8 cellular contexts compared by ENCODE assay signal in the genomic region with DNA sequence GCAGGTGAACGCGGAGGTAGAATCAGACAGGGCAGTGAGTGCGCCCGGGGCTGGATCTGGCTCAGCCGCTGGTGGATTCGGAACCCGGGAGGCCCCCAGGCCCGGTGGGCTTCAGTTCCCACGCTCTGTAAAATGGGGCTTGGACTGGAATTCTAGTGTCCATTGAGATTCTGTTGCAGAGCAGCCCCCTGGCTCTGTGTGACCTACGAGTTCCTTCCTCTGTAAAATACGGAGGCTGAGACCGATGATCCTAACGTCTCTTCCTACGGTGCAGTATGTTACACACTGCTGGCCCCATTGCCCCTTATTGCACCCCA. TPM values are rescaled to one million over a fixed set of nuclear protein-coding genes. Genes with fewer than 3 reads are reported as not detected.
DNase-seq lines count a peak whose midpoint lies in the region; ATAC-seq, FAIRE-seq and TF ChIP-seq lines count a peak whose summit lies in the region.

No MANE protein-coding gene starts in this region.

- no peaks in the 10 kb centered on the region for H4K20me1 ChIP-seq in GM12878 (ENCODE audit: control insufficient read depth, insufficient read depth)

- CTCF ChIA-PET in A673 (lab: Charles Lee), result interaction anchor here (0.6 to 2.0 kb wide), 13 partner anchors 28 to 265 kb away, joined by 3 to 76 read pairs (median 5); partner anchors contain the start of genes ANKRD13D, GRK2, KDM2A and PPP1CA
- CTCF ChIA-PET in GM12878 (lab: Yijun Ruan, JAX), result interaction anchor here (0.6 to 12.1 kb wide), 27 partner anchors 8 to 263 kb away, joined by 3 to 151 read pairs (median 4); partner anchors contain the start of genes GRK2 and POLD4

- H3K9ac ChIP-seq in GM12878 (ENCODE audit: control insufficient read depth, insufficient read depth, low read length), result no peak overlapping the region; the same call in 1 of the 2 replicates

- ATAC-seq in HG02588 (IDR thresholded peaks at IDR 0.05; ENCODE audit: unreplicated experiment) (peak; percentile 8), GM12878 (no peak; the same call in 2 of the 3 replicates), lung (ENCODE audit: insufficient read depth, low FRiP score) (peak; percentile 3), GM21528 (IDR thresholded peaks at IDR 0.05; ENCODE audit: low FRiP score, unreplicated experiment) (no peak)

- no peaks in the 10 kb centered on the region for H3K79me2 ChIP-seq in GM12878 (ENCODE audit: control insufficient read depth, insufficient read depth, low read length)

- H3K27me3 ChIP-seq in A673 (replicated peaks; ENCODE audit: insufficient read depth, low read depth, low read length, poor library complexity) (no peaks in the 10 kb centered on the region), GM12878 (replicated peaks in 1 of 2; ENCODE audit: control insufficient read depth in 2 of 2, insufficient read depth in 2 of 2, low read length in 1 of 2) (no peaks in the 10 kb centered on the region), lung (ENCODE audit: control insufficient read depth, insufficient read depth) (no peaks in the 10 kb centered on the region), uterus (no peaks in the 10 kb centered on the region)

- H3K9me3 ChIP-seq in A673 (ENCODE audit: low read depth, low read length, poor library complexity, severe bottlenecking) (no peaks in the 10 kb centered on the region), GM12878 (replicated peaks; ENCODE audit: control insufficient read depth, insufficient read depth, low read length) (no peaks in the 10 kb centered on the region), lung (ENCODE audit: control insufficient read depth in 2 of 2, insufficient read depth in 1 of 2, low read length in 1 of 2) (no peaks in the 10 kb centered on the region), uterus (no peaks in the 10 kb centered on the region)

- H3K36me3 ChIP-seq in A673 (ENCODE audit: insufficient read depth, low read length, poor library complexity, severe bottlenecking) (no peaks in the 10 kb centered on the region), GM12878 (ENCODE audit: control insufficient read depth in 2 of 2, insufficient read depth in 2 of 2, low read length in 1 of 2) (no peaks in the 10 kb centered on the region), lung (ENCODE audit: control insufficient read depth in 2 of 2, insufficient read depth in 2 of 2, low read length in 2 of 2) (peaks cover 0 to 5% of the 10 kb centered on the region in 2 donors), uterus (no peaks in the 10 kb centered on the region)

- no peak for TF ChIP-seq EP300 in GM12878 (IDR thresholded peaks at IDR 0.05; ENCODE audit: borderline replicate concordance in 1 of 2, control insufficient read depth in 1 of 2, low read depth in 2 of 2, low read length in 2 of 2)

- SMC1A ChIA-PET in GM12878 (lab: Charles Lee; ENCODE audit: uncharacterized antibody, unreplicated experiment), result interaction anchor here (1.0 to 7.6 kb wide), 19 partner anchors 8 to 168 kb away, joined by 3 to 82 read pairs (median 7); partner anchors contain the start of genes GRK2 and POLD4

- POLR2A ChIA-PET in A673 (lab: Charles Lee; ENCODE audit: low non-redundant PET), result no interaction called here
- POLR2A ChIA-PET in GM12878 (lab: Charles Lee), result interaction anchor here (0.5 to 2.6 kb wide), 6 partner anchors 31 to 204 kb away, joined by 3 to 25 read pairs (median 4); partner anchors contain the start of gene GRK2

- in situ Hi-C loops in GM12878 (cut with MboI), result loop anchor here (5.0 kb wide), 1 partner anchor 56 kb away; no protein-coding TSS in a partner anchor

- H2AFZ ChIP-seq in GM12878 (ENCODE audit: control insufficient read depth, low read depth, low read length), result peak overlapping the region; percentile 92

- WGBS in GM12878 (ENCODE audit: insufficient coverage, insufficient replicate concordance, low lambda C conversion rate, missing lambda C conversion rate), result 2% methylated on average over 14 of the region's 14 CpGs
- 1 to 2% methylated on average over 14 of the region's 14 CpGs for WGBS in lung, 2 donors

- H3K4me2 ChIP-seq in GM12878 (ENCODE audit: control insufficient read depth, insufficient read depth), result peak overlapping the region; percentile 95

- TF ChIP-seq CTCF in A673 (conservative IDR thresholded peaks at IDR 0.05; ENCODE audit: low read depth, low read length), result no peak
- TF ChIP-seq CTCF in GM12878 (IDR thresholded peaks at IDR 0.05 in 2 of 3, conservative IDR thresholded peaks at IDR 0.05 in 1 of 3; ENCODE audit: control insufficient read depth in 2 of 3, extremely low read depth in 1 of 3, insufficient read depth in 1 of 3, low read depth in 3 of 3, low read length in 3 of 3), result no peak
- no peak for TF ChIP-seq CTCF in lung (IDR thresholded peaks at IDR 0.05; ENCODE audit: control extremely low read depth, extremely low read depth)
- no peak for TF ChIP-seq CTCF in uterus (IDR thresholded peaks at IDR 0.05)

- no peak for TF ChIP-seq POLR2A in GM12878 (IDR thresholded peaks at IDR 0.05; ENCODE audit: low read depth, low read length)
- no peak for TF ChIP-seq POLR2A in uterus (IDR thresholded peaks at IDR 0.05)

- H3K4me3 ChIP-seq in A673 (ENCODE audit: low read depth, low read length, poor library complexity, severe bottlenecking) (peak overlapping the region; percentile 72), GM12878 (peak overlapping the region; percentile 80), lung (peak overlapping the region; percentile 55), uterus (peak overlapping the region; percentile 57 to 89)

- H3K27ac ChIP-seq in A673 (ENCODE audit: low read depth, low read length, poor library complexity, severe bottlenecking) (peak overlapping the region; percentile 76), GM12878 (ENCODE audit: control insufficient read depth, insufficient read depth) (no peak overlapping the region), lung (ENCODE audit: low read depth in 1 of 2, low read length in 1 of 2) (peak overlapping the region in 1 of 2 donors; percentile 96), uterus (peak overlapping the region; percentile 91 to 99)

- intact Hi-C loops in A673 (cut with micrococcal nuclease; ENCODE audit: unreplicated experiment), result loop anchor here (5.0 to 10.0 kb wide), 2 partner anchors 236 to 263 kb away; partner anchors contain the start of gene RHOD
- intact Hi-C loops in GM12878 (cut with micrococcal nuclease; ENCODE audit: unreplicated experiment), result no loop called here
- intact Hi-C loops in uterus (cut with DNase I; ENCODE audit: low total_unique reads), result loop anchor here (5.0 kb wide), 1 partner anchor 51 kb away; the partner anchor contains the start of gene GRK2

- BruUV-seq in A673 (replicated peaks; lab: Mats Ljungman, UMichigan) (TSS peak; percentile 34), GM12878 (replicated peaks; lab: Mats Ljungman, UMichigan) (no TSS peak)

- TF ChIP-seq RAD21 in GM12878 (IDR thresholded peaks at IDR 0.05; ENCODE audit: insufficient read depth, low read depth, low read length), result no peak

- FAIRE-seq in GM12878 (lab: Jason Lieb, UNC) (peak; percentile 18), GM19239 (lab: Jason Lieb, UNC) (no peak)

- RAD21 ChIA-PET in GM12878 (lab: Charles Lee; ENCODE audit: unreplicated experiment), result interaction anchor here (0.6 to 7.8 kb wide), 22 partner anchors 8 to 263 kb away, joined by 3 to 75 read pairs (median 6); partner anchors contain the start of genes ANKRD13D, GRK2, KDM2A and POLD4

- no peak for DNase-seq in A673 (ENCODE audit: low spot score)
- no peak for DNase-seq in GM12878 (ENCODE audit: low read depth, low spot score)
- no peak for DNase-seq in lung (ENCODE audit: low spot score)
- no peak for DNase-seq in uterus
- DNase-seq in GM19239 (ENCODE audit: insufficient read length, low spot score), result no peak
- no peak for DNase-seq in DMS114 treated with DMSO at 0.1 percent for 48 hours (lab: John Stamatoyannopoulos, UW; ENCODE audit: unreplicated experiment)

- H3K4me1 ChIP-seq in A673 (ENCODE audit: insufficient read depth, low read length, poor library complexity, severe bottlenecking) (no peaks in the 10 kb centered on the region), GM12878 (ENCODE audit: control insufficient read depth, insufficient read depth, low read length) (peaks cover 3% of the 10 kb centered on the region), lung (ENCODE audit: control insufficient read depth in 2 of 2, insufficient read depth in 2 of 2, low read length in 2 of 2) (no peaks in the 10 kb centered on the region), uterus (peaks cover 0 to 6% of the 10 kb centered on the region in 2 donors)

RNA-seq across cellular contexts. Expression of gene SSH3, which starts 14.9 kb away (rescaled TPM):
- total RNA-seq in A673 (2021) (5.5 and 7.8 TPM in 2 replicates), GM12878 (2014; rRNA removed) (0.11 and 0.73 TPM in 2 replicates), GM12878 (2014; rRNA removed; fragmentation: Illumina TruSeq; extraction: Trizol) (0.18 and 0.23 TPM in 2 replicates), GM12878 (2021) (0.80 and 1.7 TPM in 2 replicates), lung (10 to 100 TPM; 31.4 to 42.7 TPM), uterus (10 to 100 TPM in 3 of 4 donors, 1 to 10 TPM in 1; 7.7 to 48.8 (median 19.1) TPM)
- 0.93 and 0.94 TPM in 2 replicates for total RNA-seq in GM12878 (2013; cell fraction: nucleolus; rRNA removed)
- polyA plus RNA-seq in GM12878 (2011; ENCODE audit: low read depth), result 0.09 TPM
- polyA plus RNA-seq in GM12878 (2011; rRNA removed) (0.05 and 0.10 TPM in 2 replicates), GM12878 (2014; fragmentation: Illumina TruSeq; extraction: Trizol) (0.08 and 0.21 TPM in 2 replicates), GM12878 (2014; fragmentation: Nextera tagmentation; extraction: Ambion mirVana) (not detected), GM12878 (2014; rRNA removed) (0.83 and 0.94 TPM in 2 replicates), GM12878 (2016; fragmentation: Nextera tagmentation; extraction: Ambion mirVana) (under 1 TPM in 1 of 2 experiments, not detected in 1; 0.28 TPM), lung (10 to 100 TPM; 19.0 to 23.0 TPM)
- 0.04 and 0.13 TPM in 2 replicates for polyA plus RNA-seq in GM12878 (2011; cell fraction: cytosol; rRNA removed)
- polyA plus RNA-seq in GM12878 (2011; cell fraction: nucleus; rRNA removed), result 1.4 and 2.0 TPM in 2 replicates
- polyA plus RNA-seq in GM12878 (2012), result 0.24 and 0.38 TPM in 2 replicates
- 0.26 TPM in 1 of 2 replicates, not detected in the other for polyA minus RNA-seq in GM12878 (2011; rRNA and poly(A)+ RNA removed)
- polyA minus RNA-seq in GM12878 (2011; cell fraction: cytosol; rRNA and poly(A)+ RNA removed), result 0.53 TPM in 1 of 2 replicates, not detected in the other
- polyA minus RNA-seq in GM12878 (2011; cell fraction: nucleus; rRNA and poly(A)+ RNA removed), result 0.48 and 2.2 TPM in 2 replicates

RNA-seq across cellular contexts. Expression of gene ANKRD13D, which starts 29.1 kb away (rescaled TPM):
- total RNA-seq in A673 (2021), result 94.2 and 101 TPM in 2 replicates
- 70.6 and 80.4 TPM in 2 replicates for total RNA-seq in GM12878 (2013; cell fraction: nucleolus; rRNA removed)
- 36.7 and 39.5 TPM in 2 replicates for total RNA-seq in GM12878 (2014; rRNA removed)
- 20.8 and 21.1 TPM in 2 replicates for total RNA-seq in GM12878 (2014; rRNA removed; fragmentation: Illumina TruSeq; extraction: Trizol)
- total RNA-seq in GM12878 (2021), result 45.2 and 54.1 TPM in 2 replicates
- 8.7 TPM for polyA plus RNA-seq in GM12878 (2011; ENCODE audit: low read depth)
- 13.2 and 25.2 TPM in 2 replicates for polyA plus RNA-seq in GM12878 (2011; rRNA removed)
- polyA plus RNA-seq in GM12878 (2011; cell fraction: cytosol; rRNA removed), result 24.9 and 43.8 TPM in 2 replicates
- polyA plus RNA-seq in GM12878 (2011; cell fraction: nucleus; rRNA removed), result 169 and 236 TPM in 2 replicates
- polyA plus RNA-seq in GM12878 (2012), result 18.7 and 28.3 TPM in 2 replicates
- polyA plus RNA-seq in GM12878 (2014; fragmentation: Illumina TruSeq; extraction: Trizol), result 6.7 and 18.4 TPM in 2 replicates
- 1 to 10 TPM; 2.0 to 5.9 TPM for polyA plus RNA-seq in GM12878 (2014; fragmentation: Nextera tagmentation; extraction: Ambion mirVana)
- 56.2 and 58.8 TPM in 2 replicates for polyA plus RNA-seq in GM12878 (2014; rRNA removed)
- 10 to 100 TPM; 18.4 to 22.0 TPM for polyA plus RNA-seq in GM12878 (2016; fragmentation: Nextera tagmentation; extraction: Ambion mirVana)
- 12.1 and 32.2 TPM in 2 replicates for polyA minus RNA-seq in GM12878 (2011; rRNA and poly(A)+ RNA removed)
- 11.0 and 14.5 TPM in 2 replicates for polyA minus RNA-seq in GM12878 (2011; cell fraction: cytosol; rRNA and poly(A)+ RNA removed)
- polyA minus RNA-seq in GM12878 (2011; cell fraction: nucleus; rRNA and poly(A)+ RNA removed), result 36.4 and 70.8 TPM in 2 replicates
- 10 to 100 TPM; 35.9 to 86.2 TPM for total RNA-seq in lung
- 10 to 100 TPM; 55.8 to 65.3 TPM for polyA plus RNA-seq in lung
- 10 to 100 TPM in 3 of 4 donors, 1 to 10 TPM in 1; 7.4 to 63.7 (median 22.5) TPM for total RNA-seq in uterus

RNA-seq across cellular contexts. Expression of gene POLD4, which starts 35.1 kb away (rescaled TPM):
- total RNA-seq in A673 (2021) (13.2 and 14.3 TPM in 2 replicates), GM12878 (2014; rRNA removed) (140 and 142 TPM in 2 replicates), GM12878 (2014; rRNA removed; fragmentation: Illumina TruSeq; extraction: Trizol) (46.8 and 51.2 TPM in 2 replicates), GM12878 (2021) (103 and 110 TPM in 2 replicates), lung (10 to 100 TPM; 27.4 to 99.6 TPM), uterus (10 to 100 TPM in 3 of 4 donors, 1 to 10 TPM in 1; 8.7 to 65.6 (median 31.3) TPM)
- 56.1 and 63.5 TPM in 2 replicates for total RNA-seq in GM12878 (2013; cell fraction: nucleolus; rRNA removed)
- polyA plus RNA-seq in GM12878 (2011; ENCODE audit: low read depth), result 80.8 TPM
- polyA plus RNA-seq in GM12878 (2011; rRNA removed) (43.4 and 72.8 TPM in 2 replicates), GM12878 (2014; fragmentation: Illumina TruSeq; extraction: Trizol) (11.5 and 25.8 TPM in 2 replicates), GM12878 (2014; fragmentation: Nextera tagmentation; extraction: Ambion mirVana) (10 to 100 TPM in 1 of 2 experiments, 1 to 10 TPM in 1; 8.1 to 23.5 TPM), GM12878 (2014; rRNA removed) (176 and 184 TPM in 2 replicates), GM12878 (2016; fragmentation: Nextera tagmentation; extraction: Ambion mirVana) (100 to 1,000 TPM; 120 to 125 TPM), lung (100 to 1,000 TPM; 103 to 183 TPM)
- polyA plus RNA-seq in GM12878 (2011; cell fraction: cytosol; rRNA removed), result 189 and 201 TPM in 2 replicates
- polyA plus RNA-seq in GM12878 (2011; cell fraction: nucleus; rRNA removed), result 133 and 135 TPM in 2 replicates
- polyA plus RNA-seq in GM12878 (2012), result 174 and 197 TPM in 2 replicates
- 22.5 and 64.9 TPM in 2 replicates for polyA minus RNA-seq in GM12878 (2011; rRNA and poly(A)+ RNA removed)
- 39.0 and 41.6 TPM in 2 replicates for polyA minus RNA-seq in GM12878 (2011; cell fraction: cytosol; rRNA and poly(A)+ RNA removed)
- polyA minus RNA-seq in GM12878 (2011; cell fraction: nucleus; rRNA and poly(A)+ RNA removed), result 35.1 and 49.9 TPM in 2 replicates

RNA-seq across cellular contexts. Expression of gene GRK2, which starts 51.9 kb away (rescaled TPM):
- total RNA-seq in A673 (2021) (88.6 and 92.6 TPM in 2 replicates), GM12878 (2014; rRNA removed) (135 and 140 TPM in 2 replicates), GM12878 (2014; rRNA removed; fragmentation: Illumina TruSeq; extraction: Trizol) (50.3 and 54.9 TPM in 2 replicates), GM12878 (2021) (152 and 160 TPM in 2 replicates), lung (10 to 100 TPM; 37.1 to 99.8 TPM), uterus (10 to 100 TPM; 25.0 to 93.8 (median 64.2) TPM)
- 113 and 129 TPM in 2 replicates for total RNA-seq in GM12878 (2013; cell fraction: nucleolus; rRNA removed)
- 47.6 TPM for polyA plus RNA-seq in GM12878 (2011; ENCODE audit: low read depth)
- polyA plus RNA-seq in GM12878 (2011; rRNA removed) (52.4 and 77.2 TPM in 2 replicates), GM12878 (2014; fragmentation: Illumina TruSeq; extraction: Trizol) (44.5 and 90.0 TPM in 2 replicates), GM12878 (2014; fragmentation: Nextera tagmentation; extraction: Ambion mirVana) (1 to 10 TPM; 1.0 to 1.3 TPM), GM12878 (2014; rRNA removed) (142 and 155 TPM in 2 replicates), GM12878 (2016; fragmentation: Nextera tagmentation; extraction: Ambion mirVana) (10 to 100 TPM; 31.5 to 34.5 TPM), lung (100 to 1,000 TPM in 1 of 2 donors, 10 to 100 TPM in 1; 95.2 to 130 TPM)
- 84.2 and 124 TPM in 2 replicates for polyA plus RNA-seq in GM12878 (2011; cell fraction: cytosol; rRNA removed)
- polyA plus RNA-seq in GM12878 (2011; cell fraction: nucleus; rRNA removed), result 373 and 393 TPM in 2 replicates
- polyA plus RNA-seq in GM12878 (2012), result 130 and 152 TPM in 2 replicates
- 105 and 117 TPM in 2 replicates for polyA minus RNA-seq in GM12878 (2011; rRNA and poly(A)+ RNA removed)
- 65.8 and 85.8 TPM in 2 replicates for polyA minus RNA-seq in GM12878 (2011; cell fraction: cytosol; rRNA and poly(A)+ RNA removed)
- 76.6 and 99.7 TPM in 2 replicates for polyA minus RNA-seq in GM12878 (2011; cell fraction: nucleus; rRNA and poly(A)+ RNA removed)

RNA-seq across cellular contexts. Expression of gene CLCF1, which starts 55.2 kb away (rescaled TPM):
- total RNA-seq in A673 (2021) (0.69 and 0.87 TPM in 2 replicates), GM12878 (2014; rRNA removed) (0.68 and 0.82 TPM in 2 replicates), GM12878 (2014; rRNA removed; fragmentation: Illumina TruSeq; extraction: Trizol) (0.63 and 0.64 TPM in 2 replicates), GM12878 (2021) (1.3 and 1.5 TPM in 2 replicates), lung (1 to 10 TPM; 3.5 to 9.8 TPM), uterus (10 to 100 TPM in 1 of 4 donors, 1 to 10 TPM in 2, under 1 TPM in 1; 0.77 to 19.3 (median 7.4) TPM)
- total RNA-seq in GM12878 (2013; cell fraction: nucleolus; rRNA removed), result 0.98 and 1.1 TPM in 2 replicates
- polyA plus RNA-seq in GM12878 (2011; ENCODE audit: low read depth), result 0.31 TPM
- polyA plus RNA-seq in GM12878 (2011; rRNA removed) (0.12 and 0.16 TPM in 2 replicates), GM12878 (2014; fragmentation: Illumina TruSeq; extraction: Trizol) (0.25 and 0.79 TPM in 2 replicates), GM12878 (2014; fragmentation: Nextera tagmentation; extraction: Ambion mirVana) (under 1 TPM; 0.24 to 0.58 TPM), GM12878 (2014; rRNA removed) (2.1 and 2.4 TPM in 2 replicates), GM12878 (2016; fragmentation: Nextera tagmentation; extraction: Ambion mirVana) (under 1 TPM in 1 of 2 experiments, not detected in 1; 0.35 TPM), lung (1 to 10 TPM; 7.6 to 10.0 TPM)
- polyA plus RNA-seq in GM12878 (2011; cell fraction: cytosol; rRNA removed), result 0.42 and 0.45 TPM in 2 replicates
- 0.84 and 1.2 TPM in 2 replicates for polyA plus RNA-seq in GM12878 (2011; cell fraction: nucleus; rRNA removed)
- 0.74 and 0.87 TPM in 2 replicates for polyA plus RNA-seq in GM12878 (2012)
- 0.37 and 0.52 TPM in 2 replicates for polyA minus RNA-seq in GM12878 (2011; rRNA and poly(A)+ RNA removed)
- polyA minus RNA-seq in GM12878 (2011; cell fraction: cytosol; rRNA and poly(A)+ RNA removed), result not detected in 2 replicates
- 0.24 and 0.38 TPM in 2 replicates for polyA minus RNA-seq in GM12878 (2011; cell fraction: nucleus; rRNA and poly(A)+ RNA removed)

Comparison
In these comparisons a context has a peak if more than half of its experiments do, and no peak if none do; other contexts are left out.
1. ATAC-seq: peak in HG02588 (single experiment) and lung (single experiment); none in GM12878 (single experiment) and GM21528 (single experiment).
2. Peak in every context shown above with its lines, with median percentiles within 50 percentile points of each other: H3K4me3 ChIP-seq.